Comparison of ENCODE assay signal across 10 cellular contexts in genomic region chr6:68757821-68758220, GRCh38.
"Had no signal": no experiment of that assay in that cellular context is flagged by ENCODE, and none has a peak within 500 bp of the region (broad histone marks: within the 10 kb centered on the region; RNA-seq: fewer than 3 reads in every experiment).

No MANE protein-coding gene starts in this region.

- H3K4me3 ChIP-seq: GM23248, HAP-1 had no signal

- H3K9ac ChIP-seq: GM23248, KMS-11 had no signal

- H3K36me3 ChIP-seq: HAP-1 had no signal

- H2AFZ ChIP-seq: GM23248 had no signal

- H3K9me3 ChIP-seq: HAP-1 had no signal

- H3K4me1 ChIP-seq: HAP-1 had no signal

- ATAC-seq: HCT116 had no signal

- FAIRE-seq: HTR-8/SVneo had no signal

- H3K4me2 ChIP-seq: KMS-11 had no signal

- DNase-seq: GM23248, GOT3, H7, IMR-90, Karpas-422, KBM-7 had no signal

- H3K27ac ChIP-seq: GM23248, KMS-11 had no signal
